8 cellular contexts compared by ENCODE assay signal in genomic region chrX:118346258-118347094, GRCh38. TPM values are rescaled to one million over a fixed set of nuclear protein-coding genes. Genes with fewer than 3 reads are reported as not detected.
DNase-seq lines count a peak whose midpoint lies in the region; ATAC-seq and TF ChIP-seq lines count a peak whose summit lies in the region.

No MANE protein-coding gene starts in this region.

- DNase-seq in AG04450 (ENCODE audit: low read depth, low spot score), result no peak
- DNase-seq in RPMI7951 (ENCODE audit: low read depth), result peak; percentile 15
- DNase-seq in activated naive CD4-positive, alpha-beta T cell treated with anti-CD3 and anti-CD28 coated beads for 36 hours, result peak; percentile 53
- DNase-seq in cardiac muscle cell (ENCODE audit: low read depth in 1 of 2, low spot score in 1 of 2), result peak in 1 of 2 donors; percentile 44
- peak; percentile 11 for DNase-seq in prostate gland (ENCODE audit: low spot score)
- DNase-seq in vagina (ENCODE audit: extremely low spot score in 2 of 2), result no peak

- peaks cover 2% of the 10 kb centered on the region for H3K4me1 ChIP-seq in cardiac muscle cell (ENCODE audit: low read depth)
- H3K4me1 ChIP-seq in prostate gland (replicated peaks), result no peaks in the 10 kb centered on the region
- H3K4me1 ChIP-seq in vagina, result peaks cover 10% of the 10 kb centered on the region

- H3K27ac Mint-ChIP-seq in activated naive CD4-positive, alpha-beta T cell treated with anti-CD3 and anti-CD28 coated beads for 36 hours, result peak overlapping the region; percentile 95

- no peaks in the 10 kb centered on the region for H3K9me3 Mint-ChIP-seq in activated naive CD4-positive, alpha-beta T cell treated with anti-CD3 and anti-CD28 coated beads for 36 hours

- TF ChIP-seq POLR2A in prostate gland (IDR thresholded peaks at IDR 0.05), result no peak
- TF ChIP-seq POLR2A in vagina (IDR thresholded peaks at IDR 0.05), result no peak

- H3K27me3 ChIP-seq in AG04450 (ENCODE audit: control insufficient read depth, insufficient read depth, low read length) (no peaks in the 10 kb centered on the region), cardiac muscle cell (no peaks in the 10 kb centered on the region), prostate gland (replicated peaks; ENCODE audit: insufficient read depth) (no peaks in the 10 kb centered on the region), vagina (no peaks in the 10 kb centered on the region)

- H3K36me3 ChIP-seq in cardiac muscle cell (no peaks in the 10 kb centered on the region), prostate gland (no peaks in the 10 kb centered on the region), vagina (no peaks in the 10 kb centered on the region)

- H3K4me1 Mint-ChIP-seq in activated naive CD4-positive, alpha-beta T cell treated with anti-CD3 and anti-CD28 coated beads for 36 hours (ENCODE audit: low read depth), result peaks cover 36% of the 10 kb centered on the region

- intact Hi-C loops in activated naive CD4-positive, alpha-beta T cell treated with anti-CD3 and anti-CD28 coated beads for 36 hours (cut with micrococcal nuclease), result loop anchor here (1.0 to 5.0 kb wide), 4 partner anchors 77 to 891 kb away; partner anchors contain the start of gene PGRMC1
- intact Hi-C loops in prostate gland (cut with DNase I), result no loop called here
- intact Hi-C loops in vagina (cut with DNase I), result no loop called here

- H3K27ac ChIP-seq in AG04450 (ENCODE audit: low read depth, low read length) (peak overlapping the region; percentile 87), cardiac muscle cell (peak overlapping the region; percentile 90), prostate gland (peak overlapping the region; percentile 91 to 93), vagina (peak overlapping the region; percentile 89)

- H3K9me3 ChIP-seq in AG04450 (ENCODE audit: control insufficient read depth, insufficient read depth, low read length) (no peaks in the 10 kb centered on the region), cardiac muscle cell (ENCODE audit: low read depth) (no peaks in the 10 kb centered on the region), prostate gland (no peaks in the 10 kb centered on the region), vagina (no peaks in the 10 kb centered on the region)

- peak overlapping the region; percentile 97 for H3K4me3 Mint-ChIP-seq in activated naive CD4-positive, alpha-beta T cell treated with anti-CD3 and anti-CD28 coated beads for 36 hours

- TF ChIP-seq CTCF in AG04450 (IDR thresholded peaks at IDR 0.05; ENCODE audit: low read depth, low read length), result no peak
- peak; percentile 11 for TF ChIP-seq CTCF in cardiac muscle cell (IDR thresholded peaks at IDR 0.05; ENCODE audit: low read depth, low read length)
- TF ChIP-seq CTCF in prostate gland (IDR thresholded peaks at IDR 0.05), result no peak
- TF ChIP-seq CTCF in vagina (IDR thresholded peaks at IDR 0.05), result no peak

- POLR2A ChIA-PET in AG04450 (lab: Yijun Ruan, JAX), result interaction anchor here (0.7 kb wide), 1 partner anchor 710 kb away, joined by 4 read pairs; no protein-coding TSS in a partner anchor

- ATAC-seq in GM19023 (IDR thresholded peaks at IDR 0.05; ENCODE audit: unreplicated experiment) (peak; percentile 31), HG03354 (IDR thresholded peaks at IDR 0.05; ENCODE audit: poor library complexity, severe bottlenecking, unreplicated experiment) (peak; percentile 41)

- WGBS in prostate gland, result 0% methylated on average over 39 of the region's 51 CpGs

- peaks cover 1% of the 10 kb centered on the region for H3K36me3 Mint-ChIP-seq in activated naive CD4-positive, alpha-beta T cell treated with anti-CD3 and anti-CD28 coated beads for 36 hours (ENCODE audit: low read depth)

- peak overlapping the region; percentile 74 for H3K4me3 ChIP-seq in AG04450 (ENCODE audit: low read depth, low read length)
- H3K4me3 ChIP-seq in cardiac muscle cell, result peak overlapping the region; percentile 69
- peak overlapping the region; percentile 56 to 57 for H3K4me3 ChIP-seq in prostate gland
- peak overlapping the region; percentile 63 to 64 for H3K4me3 ChIP-seq in vagina

- CTCF ChIA-PET in AG04450 (lab: Charles Lee), result interaction anchor here (0.7 kb wide), 1 partner anchor 16 kb away, joined by 3 read pairs; no protein-coding TSS in a partner anchor
- CTCF ChIA-PET in activated naive CD4-positive, alpha-beta T cell treated with anti-CD3 and anti-CD28 coated beads for 36 hours (lab: Charles Lee), result no interaction called here

- no peaks in the 10 kb centered on the region for H3K27me3 Mint-ChIP-seq in activated naive CD4-positive, alpha-beta T cell treated with anti-CD3 and anti-CD28 coated beads for 36 hours (ENCODE audit: low read depth)

RNA-seq across cellular contexts. Expression of gene WDR44, which starts 0.6 kb away (rescaled TPM):
- polyA plus RNA-seq in AG04450 (2011; rRNA removed), result 12.4 and 17.2 TPM in 2 replicates
- 11.6 and 20.4 TPM in 2 replicates for polyA minus RNA-seq in AG04450 (2011; rRNA and poly(A)+ RNA removed)
- total RNA-seq in RPMI7951 (2014; rRNA removed; shearing (Covaris generic)), result 8.6 and 13.0 TPM in 2 replicates
- total RNA-seq in activated naive CD4-positive, alpha-beta T cell treated with anti-CD3 and anti-CD28 coated beads for 36 hours, result 1 to 10 TPM; 4.0 to 5.4 TPM
- total RNA-seq in cardiac muscle cell, result 15.2 and 15.9 TPM in 2 replicates
- polyA plus RNA-seq in cardiac muscle cell, result 11.9 and 18.6 TPM in 2 replicates
- 10 to 100 TPM; 15.0 to 22.6 TPM for total RNA-seq in prostate gland
- total RNA-seq in vagina, result 22.1 TPM

Comparison
In these comparisons a context has a peak if more than half of its experiments do, and no peak if none do; other contexts are left out.
1. DNase-seq: peak in RPMI7951 (single experiment), activated naive CD4-positive, alpha-beta T cell treated with anti-CD3 and anti-CD28 coated beads for 36 hours (single experiment) and prostate gland (single experiment); none in AG04450 (single experiment) and vagina (0 of 2).
2. Peak in every context shown above with its lines, with median percentiles within 50 percentile points of each other: H3K27ac ChIP-seq and H3K4me3 ChIP-seq.